Comparison of ENCODE assay signal across 1 cellular context in genomic region chr20:63441777-63442493, GRCh38.
TF ChIP-seq lines count a peak whose summit lies in the region.

No MANE protein-coding gene starts in this region.

TF ChIP-seq in IMR-90, 13 proteins besides CTCF, POLR2A, EP300 and RAD21 (continued from another document):
- no peak for TF ChIP-seq USF2 (IDR thresholded peaks at IDR 0.05; ENCODE audit: low read depth, low read length)
- TF ChIP-seq SMC3 (IDR thresholded peaks at IDR 0.05; ENCODE audit: low read depth, low read length), result no peak
- no peak for TF ChIP-seq ELK1 (IDR thresholded peaks at IDR 0.05; ENCODE audit: borderline replicate concordance, low read depth, low read length)
